18 cellular contexts compared by ENCODE assay signal in the genomic region with DNA sequence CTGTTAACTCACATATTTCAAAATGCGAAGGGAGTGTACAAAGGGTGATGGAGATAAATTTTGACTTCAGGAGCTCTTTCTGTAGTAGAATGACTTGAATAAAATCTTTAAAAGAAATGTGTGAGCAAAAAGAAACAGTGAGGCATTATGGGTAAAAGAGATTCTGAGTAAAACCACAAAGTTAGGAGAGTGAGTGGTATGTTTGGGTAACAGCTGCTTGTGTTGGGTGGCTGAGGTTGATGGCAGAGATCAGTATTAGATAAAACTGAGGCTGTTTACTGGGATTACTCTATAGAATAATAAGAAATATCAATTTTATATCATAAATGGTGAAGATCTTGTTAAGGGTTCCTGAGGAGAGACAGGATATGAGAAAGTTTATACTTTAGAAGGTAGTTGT.
"Had no signal": no experiment of that assay in that cellular context is flagged by ENCODE, and none has a peak within 500 bp of the region (broad histone marks: within the 10 kb centered on the region; RNA-seq: fewer than 3 reads in every experiment).

No MANE protein-coding gene starts in this region.

- DNase-seq: effector memory CD4-positive, alpha-beta T cell; gastrocnemius medialis; islet precursor cell; mammary epithelial cell; naive thymus-derived CD4-positive, alpha-beta T cell; nephron progenitor cell; psoas muscle; retina; right lobe of liver; stimulated activated CD4-positive, alpha-beta T cell treated with anti-CD3 and anti-CD28 coated beads, Interleukin-12 subunit alpha, Interleukin-12 subunit beta, amount 100 ng/mL, for 4 hours; stimulated activated naive CD4-positive, alpha-beta T cell; stomach; substantia nigra; transverse colon had no signal

- H3K4me1 ChIP-seq: esophagus muscularis mucosa, gastrocnemius medialis, psoas muscle, right lobe of liver, stomach, transverse colon had no signal

- ATAC-seq: gastrocnemius medialis; left lobe of liver; naive thymus-derived CD4-positive, alpha-beta T cell; psoas muscle; right lobe of liver had no signal

- H3K4me3 Mint-ChIP-seq: naive thymus-derived CD4-positive, alpha-beta T cell; nephron progenitor cell had no signal

- H3K4me1 Mint-ChIP-seq: naive thymus-derived CD4-positive, alpha-beta T cell; nephron progenitor cell had no signal

- H3K27me3 ChIP-seq: transverse colon had no signal

- H3K27ac Mint-ChIP-seq: naive thymus-derived CD4-positive, alpha-beta T cell; nephron progenitor cell had no signal

- H3K4me3 ChIP-seq: esophagus muscularis mucosa, gastrocnemius medialis, psoas muscle, right lobe of liver, stomach, thoracic aorta, transverse colon had no signal

- H3K36me3 Mint-ChIP-seq: naive thymus-derived CD4-positive, alpha-beta T cell had no signal

- H3K9me3 Mint-ChIP-seq: nephron progenitor cell had no signal

- H3K36me3 ChIP-seq: esophagus muscularis mucosa, gastrocnemius medialis, right lobe of liver, stomach, thoracic aorta, transverse colon had no signal

- H3K27me3 Mint-ChIP-seq: naive thymus-derived CD4-positive, alpha-beta T cell had no signal

- H3K9me3 ChIP-seq: esophagus muscularis mucosa, gastrocnemius medialis, psoas muscle, right lobe of liver, stomach, thoracic aorta, transverse colon had no signal

- H3K27ac ChIP-seq: epithelial cell of prostate, esophagus muscularis mucosa, gastrocnemius medialis, psoas muscle, right lobe of liver, stomach, thoracic aorta, transverse colon had no signal
